20 cellular contexts compared by ENCODE assay signal in the genomic region with DNA sequence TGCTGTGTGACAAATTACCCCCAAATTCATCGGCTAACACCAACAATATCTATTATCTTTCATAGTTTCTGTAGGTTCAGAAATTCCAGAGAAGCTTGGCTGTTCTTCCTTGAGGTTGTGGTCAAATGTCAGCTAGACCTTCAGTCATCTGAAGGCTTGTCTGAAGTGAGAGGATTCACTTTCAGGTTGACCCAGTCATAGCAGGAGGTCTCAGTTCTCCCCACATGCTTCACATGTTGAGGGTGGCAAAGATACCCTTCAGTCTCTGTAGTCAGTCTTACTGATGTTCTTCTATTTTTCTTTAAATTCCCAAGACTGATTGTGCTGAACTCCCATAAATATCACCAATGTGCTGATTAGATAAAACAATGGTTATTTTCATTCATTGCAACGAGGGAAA.
DNase-seq lines count a peak whose midpoint lies in the region; ATAC-seq and TF ChIP-seq lines count a peak whose summit lies in the region.
"Had no signal": no experiment of that assay in that cellular context is flagged by ENCODE, and none has a peak within 500 bp of the region (broad histone marks: within the 10 kb centered on the region; RNA-seq: fewer than 3 reads in every experiment).

No MANE protein-coding gene starts in this region.

- H3K4me3 Mint-ChIP-seq in nephron progenitor cell: no peak overlapping the region
- H3K4me3 Mint-ChIP-seq: CD14-positive monocyte; CD4-positive, alpha-beta memory T cell; HFFc6 had no signal

- DNase-seq in GM12865 (ENCODE audit: low read depth) (peak; percentile 5), MM.1S (peak; percentile 36), nephron progenitor cell (no peak), GM23248 (no peak), HuH-7 (ENCODE audit: low spot score) (no peak)
- DNase-seq: CD4-positive, alpha-beta memory T cell; DMS153; DMS79; GDM1; GOT3; H7; HFFc6 had no signal

- H3K27me3 Mint-ChIP-seq in nephron progenitor cell (ENCODE audit: low read depth, poor library complexity): no peaks in the 10 kb centered on the region
- H3K27me3 Mint-ChIP-seq: CD4-positive, alpha-beta memory T cell had no signal

- H3F3A ChIP-seq in MM.1S (ENCODE audit: insufficient read depth, low read length): no peaks in the 10 kb centered on the region
- no peaks in the 10 kb centered on the region for H3F3A ChIP-seq in GM23248 (ENCODE audit: insufficient read depth)

- H3K4me3 ChIP-seq in GM12865 (ENCODE audit: low read depth, low read length) (no peak overlapping the region), MM.1S (ENCODE audit: low read length) (no peak overlapping the region), GM23248 (no peak overlapping the region)
- H3K4me3 ChIP-seq: A549, BLaER1 had no signal

- H3K27ac Mint-ChIP-seq in nephron progenitor cell: peak overlapping the region; percentile 80
- H3K27ac Mint-ChIP-seq: CD4-positive, alpha-beta memory T cell; HFFc6 had no signal

- H3K4me2 ChIP-seq in MM.1S (ENCODE audit: low read depth, low read length) (no peak overlapping the region), GM23248 (ENCODE audit: unreplicated experiment) (no peak overlapping the region)
- H3K4me2 ChIP-seq: A549, BLaER1, KMS-11 had no signal

- H3K79me2 ChIP-seq in MM.1S (ENCODE audit: low read length) (no peaks in the 10 kb centered on the region), GM23248 (ENCODE audit: insufficient read depth) (no peaks in the 10 kb centered on the region)

- ATAC-seq in GM18868 (IDR thresholded peaks at IDR 0.05; ENCODE audit: unreplicated experiment): peak; percentile 62
- no peak for ATAC-seq in GM18498 (IDR thresholded peaks at IDR 0.05; ENCODE audit: unreplicated experiment)
- ATAC-seq: A549, HCT116 had no signal

- in situ Hi-C loops in GM23248 (cut with MboI): no loop called here

- H3K27me3 ChIP-seq in MM.1S (replicated peaks; ENCODE audit: insufficient read depth, low read length) (no peaks in the 10 kb centered on the region), GM23248 (replicated peaks; ENCODE audit: insufficient read depth) (no peaks in the 10 kb centered on the region)
- H3K27me3 ChIP-seq: BLaER1 had no signal

- H3K9me3 Mint-ChIP-seq in nephron progenitor cell: peaks cover 14% of the 10 kb centered on the region

- H3K27ac ChIP-seq in MM.1S (ENCODE audit: low read length) (no peak overlapping the region), GM23248 (no peak overlapping the region)
- H3K27ac ChIP-seq: 22Rv1, A549, BLaER1, KMS-11 had no signal

- H4K20me1 ChIP-seq in MM.1S (ENCODE audit: insufficient read depth, low read length) (no peaks in the 10 kb centered on the region), GM23248 (ENCODE audit: insufficient read depth) (no peaks in the 10 kb centered on the region)
- H4K20me1 ChIP-seq: BLaER1 had no signal

- H2AFZ ChIP-seq in MM.1S (ENCODE audit: low read length) (no peak overlapping the region), GM23248 (no peak overlapping the region)

- no peaks in the 10 kb centered on the region for H3K36me3 ChIP-seq in MM.1S (replicated peaks; ENCODE audit: insufficient read depth, low read length)
- H3K36me3 ChIP-seq in GM23248 (ENCODE audit: low read depth): no peaks in the 10 kb centered on the region
- H3K36me3 ChIP-seq: BLaER1 had no signal

- no peaks in the 10 kb centered on the region for H3K36me3 Mint-ChIP-seq in nephron progenitor cell (ENCODE audit: low read depth)
- H3K36me3 Mint-ChIP-seq: CD14-positive monocyte; CD4-positive, alpha-beta memory T cell had no signal

- H3K9me2 ChIP-seq in MM.1S (replicated peaks; ENCODE audit: insufficient read depth, low read length): no peaks in the 10 kb centered on the region
- no peaks in the 10 kb centered on the region for H3K9me2 ChIP-seq in GM23248 (ENCODE audit: insufficient read depth)

- no peak for TF ChIP-seq CTCF in GM12865 (IDR thresholded peaks at IDR 0.05; ENCODE audit: insufficient read depth, low read depth, low read length, missing control alignments)
- no peak for TF ChIP-seq CTCF in MM.1S (IDR thresholded peaks at IDR 0.05; ENCODE audit: low read length)
- TF ChIP-seq CTCF in nephron progenitor cell (IDR thresholded peaks at IDR 0.05): no peak

- H3K9me3 ChIP-seq in MM.1S (replicated peaks; ENCODE audit: insufficient read depth, low read length) (no peaks in the 10 kb centered on the region), GM23248 (ENCODE audit: low read depth) (no peaks in the 10 kb centered on the region)
- H3K9me3 ChIP-seq: A549, BLaER1 had no signal

- H3K4me1 Mint-ChIP-seq in nephron progenitor cell: no peaks in the 10 kb centered on the region
- H3K4me1 Mint-ChIP-seq: CD14-positive monocyte; CD4-positive, alpha-beta memory T cell had no signal

- H3K4me1 ChIP-seq in MM.1S (ENCODE audit: low read length): peaks cover 5% of the 10 kb centered on the region
- H3K4me1 ChIP-seq in GM23248 (ENCODE audit: insufficient read depth): no peaks in the 10 kb centered on the region
- H3K4me1 ChIP-seq: A549, BLaER1 had no signal

- 20 to 23% methylated on average over 2 of the region's 2 CpGs for WGBS in GM23248 (ENCODE audit: low coverage in 1 of 2, low lambda C conversion rate in 2 of 2, missing lambda C conversion rate in 2 of 2), 2 experiments

- no peak overlapping the region for H3K9ac ChIP-seq in MM.1S (ENCODE audit: low read length)
- H3K9ac ChIP-seq in GM23248: no peak overlapping the region
- H3K9ac ChIP-seq: BLaER1, KMS-11 had no signal

Comparison
In these comparisons a context has a peak if more than half of its experiments do, and no peak if none do; other contexts are left out.
1. DNase-seq: peak in GM12865 (single experiment) and MM.1S (single experiment); none in nephron progenitor cell (single experiment), GM23248 (single experiment) and HuH-7 (single experiment).